30 cellular contexts compared by ENCODE assay signal in the genomic region with DNA sequence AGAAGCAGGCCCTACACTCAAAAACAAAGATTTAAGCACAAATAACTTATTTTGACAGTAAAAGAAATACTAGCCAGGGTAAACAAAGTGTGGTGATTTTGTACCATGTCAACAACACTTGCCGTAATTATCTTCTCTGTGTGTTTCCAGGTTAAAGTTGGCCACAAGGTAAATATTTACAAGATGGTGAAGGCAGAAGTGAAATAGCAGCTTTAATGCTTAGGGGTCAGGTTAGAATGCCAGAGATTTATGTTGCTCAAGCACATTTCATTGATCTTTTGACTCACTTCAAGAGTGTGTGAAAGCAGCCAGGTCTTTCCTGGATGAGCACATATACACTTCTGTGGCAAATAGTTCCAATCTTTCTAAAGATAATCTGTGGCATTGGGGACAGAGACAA.
"Had no signal": no experiment of that assay in that cellular context is flagged by ENCODE, and none has a peak within 500 bp of the region (broad histone marks: within the 10 kb centered on the region; RNA-seq: fewer than 3 reads in every experiment).

No MANE protein-coding gene starts in this region.

- H3K4me3 ChIP-seq: adrenal gland, body of pancreas, colonic mucosa, esophagus squamous epithelium, sigmoid colon, upper lobe of left lung, vagina had no signal

- H3K36me3 ChIP-seq: adrenal gland, colonic mucosa, esophagus squamous epithelium, neutrophil, sigmoid colon, upper lobe of left lung, vagina had no signal

- DNase-seq: activated CD4-positive, alpha-beta memory T cell treated with anti-CD3 and anti-CD28 coated beads for 36 hours; activated CD4-positive, alpha-beta T cell treated with anti-CD3 and anti-CD28 coated beads, Interleukin-2, amount 10 ng/mL, durations not matched to agents 24 days and 14 days; activated CD4-positive, CD25-positive, alpha-beta regulatory T cell treated with anti-CD3 and anti-CD28 coated beads, Interleukin-2, amount 50 U/mL, for 72 hours; activated CD8-positive, alpha-beta memory T cell treated with anti-CD3 and anti-CD28 coated beads, Interleukin-2, amount 50 U/mL, for 4 hours; activated effector memory CD4-positive, alpha-beta T cell treated with anti-CD3 and anti-CD28 coated beads, Interleukin-2, amount 50 U/mL, for 16 hours; activated naive CD4-positive, alpha-beta T cell treated with anti-CD3 and anti-CD28 coated beads for 36 hours; activated naive CD8-positive, alpha-beta T cell treated with anti-CD3 and anti-CD28 coated beads for 36 hours; activated T-cell treated with anti-CD3 and anti-CD28 coated beads, Interleukin-2, amount 50 U/mL, for 1 hour; adrenal gland; aorta; body of pancreas; colonic mucosa; effector CD8-positive, alpha-beta T cell; esophagus squamous epithelium; left ventricle myocardium superior; mammary epithelial cell; retina; sigmoid colon; small intestine; stimulated activated CD4-positive, alpha-beta T cell treated with anti-CD3 and anti-CD28 coated beads, Interleukin-4, amount 100 ng/mL, for 24 hours; stimulated activated naive CD8-positive, alpha-beta T cell treated with anti-CD3 and anti-CD28 coated beads, Interleukin-15, amount 100 ng/mL, for 72 hours; substantia nigra; upper lobe of left lung had no signal

- FAIRE-seq: endometrium, frontal cortex, islet of Langerhans, small intestine had no signal

- H3K9me3 ChIP-seq: adrenal gland, body of pancreas, colonic mucosa, esophagus squamous epithelium, neutrophil, sigmoid colon, upper lobe of left lung, vagina had no signal

- H3K27ac ChIP-seq: adrenal gland, body of pancreas, colonic mucosa, epithelial cell of prostate, esophagus squamous epithelium, neutrophil, sigmoid colon, upper lobe of left lung, vagina had no signal

- H3K4me1 ChIP-seq: adrenal gland, body of pancreas, colonic mucosa, esophagus squamous epithelium, sigmoid colon, upper lobe of left lung, vagina had no signal

- ATAC-seq: body of pancreas; left ventricle myocardium superior; stimulated activated effector memory CD8-positive, alpha-beta T cell treated with anti-CD3 and anti-CD28 coated beads, Interleukin-12 subunit alpha, Interleukin-12 subunit beta, amount 100 ng/mL, for 72 hours; stimulated activated naive CD8-positive, alpha-beta T cell treated with anti-CD3 and anti-CD28 coated beads, Interleukin-15, amount 100 ng/mL, for 72 hours had no signal

- H3K27me3 ChIP-seq: adrenal gland, body of pancreas, colonic mucosa, esophagus squamous epithelium, neutrophil, sigmoid colon, upper lobe of left lung, vagina had no signal
